Comparison of ENCODE assay signal across 29 cellular contexts in the genomic region with DNA sequence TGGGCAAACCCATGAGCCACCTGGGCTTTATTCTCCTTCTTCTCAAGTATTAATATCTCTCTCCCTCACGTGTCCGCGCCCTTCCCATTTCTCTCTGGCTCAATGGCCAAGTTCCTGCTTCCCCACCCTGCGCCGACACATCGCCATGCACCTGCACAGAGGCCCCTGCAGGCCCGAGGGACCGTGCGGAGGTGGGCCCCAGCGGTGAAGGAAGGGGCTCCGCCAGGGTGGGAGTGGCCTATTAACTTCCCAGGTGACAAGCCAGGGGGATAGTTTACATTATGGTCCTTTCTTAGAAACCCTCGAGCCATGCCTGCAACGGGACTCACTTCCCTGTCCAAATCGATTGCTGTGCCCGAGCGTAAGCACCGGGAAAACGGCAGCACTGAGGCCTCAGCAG.
"Had no signal": no experiment of that assay in that cellular context is flagged by ENCODE, and none has a peak within 500 bp of the region (broad histone marks: within the 10 kb centered on the region; RNA-seq: fewer than 3 reads in every experiment).

No MANE protein-coding gene starts in this region.

- H2AFZ ChIP-seq: parathyroid adenoma had no signal

- H3K4me3 ChIP-seq: ovary, psoas muscle, right lobe of liver, sigmoid colon, stomach, thoracic aorta, thyroid gland, tibial nerve, upper lobe of left lung, uterus had no signal

- H3K9me3 ChIP-seq: ovary, psoas muscle, right lobe of liver, thoracic aorta, thyroid gland, upper lobe of left lung, uterus had no signal

- H3K36me3 Mint-ChIP-seq: naive B cell; naive thymus-derived CD8-positive, alpha-beta T cell; natural killer cell treated with Interleukin-12 subunit alpha and Interleukin-12 subunit beta and Interleukin-15 and Interleukin-18, amount 100 ng/mL, for 72 hours; stimulated activated effector memory CD8-positive, alpha-beta T cell treated with anti-CD3 and anti-CD28 coated beads, Interleukin-12 subunit alpha, Interleukin-12 subunit beta, amount 100 ng/mL, for 72 hours; stimulated activated naive B cell treated with anti-CD40 and anti-IgM and Interleukin-4, amounts not matched to agents 10 μg/mL and 1 μg/mL and 100 μg/mL, for 72 hours had no signal

- H3K79me2 ChIP-seq: parathyroid adenoma had no signal

- H3K4me1 Mint-ChIP-seq: naive B cell; naive thymus-derived CD8-positive, alpha-beta T cell; nephron progenitor cell; neural crest cell; stimulated activated effector memory CD8-positive, alpha-beta T cell treated with anti-CD3 and anti-CD28 coated beads, Interleukin-12 subunit alpha, Interleukin-12 subunit beta, amount 100 ng/mL, for 72 hours; stimulated activated naive B cell treated with anti-CD40 and anti-IgM and Interleukin-4, amounts not matched to agents 10 μg/mL and 1 μg/mL and 100 μg/mL, for 72 hours had no signal

- H3K27me3 ChIP-seq: ovary, right lobe of liver, sigmoid colon, stomach, thyroid gland, tibial nerve, upper lobe of left lung, uterus had no signal

- H3K27ac ChIP-seq: ovary, parathyroid adenoma, psoas muscle, right lobe of liver, sigmoid colon, stomach, thoracic aorta, thyroid gland, tibial nerve, upper lobe of left lung, uterus had no signal

- H3K9me3 Mint-ChIP-seq: neural crest cell had no signal

- H3K36me3 ChIP-seq: ovary, right lobe of liver, sigmoid colon, stomach, thoracic aorta, thyroid gland, tibial nerve, upper lobe of left lung, uterus had no signal

- DNase-seq: naive B cell; naive thymus-derived CD8-positive, alpha-beta T cell; nephron progenitor cell; occipital lobe; ovary; posterior cingulate gyrus; psoas muscle; right cardiac atrium; right lobe of liver; sigmoid colon; small intestine; stimulated activated CD4-positive, alpha-beta T cell treated with anti-CD3 and anti-CD28 coated beads, Interleukin-15, amount 100 ng/mL, for 24 hours; stimulated activated CD4-positive, alpha-beta T cell treated with anti-CD3 and anti-CD28 coated beads, Interleukin-2, amount 100 ng/mL, for 24 hours; stimulated activated CD4-positive, alpha-beta T cell treated with anti-CD3 and anti-CD28 coated beads, Interleukin-2, amount 100 ng/mL, for 48 hours; stimulated activated CD4-positive, alpha-beta T cell treated with anti-CD3 and anti-CD28 coated beads, Interleukin-4, amount 100 ng/mL, for 24 hours; stimulated activated naive B cell treated with anti-CD40 and anti-IgM and Interleukin-4, amounts not matched to agents 10 μg/mL and 1 μg/mL and 100 μg/mL, for 72 hours; stimulated activated naive CD4-positive, alpha-beta T cell treated with Interleukin-2 at 50 U/mL for 16 hours; stomach; thyroid gland; trophoblast cell; uterus had no signal

- H3K27ac Mint-ChIP-seq: naive B cell; naive thymus-derived CD8-positive, alpha-beta T cell; natural killer cell treated with Interleukin-12 subunit alpha and Interleukin-12 subunit beta and Interleukin-15 and Interleukin-18, amount 100 ng/mL, for 72 hours; nephron progenitor cell; progenitor cell of endocrine pancreas; stimulated activated effector memory CD8-positive, alpha-beta T cell treated with anti-CD3 and anti-CD28 coated beads, Interleukin-12 subunit alpha, Interleukin-12 subunit beta, amount 100 ng/mL, for 72 hours; stimulated activated naive B cell treated with anti-CD40 and anti-IgM and Interleukin-4, amounts not matched to agents 10 μg/mL and 1 μg/mL and 100 μg/mL, for 72 hours had no signal

- ATAC-seq: naive thymus-derived CD8-positive, alpha-beta T cell; natural killer cell treated with Interleukin-12 subunit alpha and Interleukin-12 subunit beta and Interleukin-15 and Interleukin-18, amount 100 ng/mL, for 72 hours; psoas muscle; right cardiac atrium; stimulated activated effector memory CD8-positive, alpha-beta T cell treated with anti-CD3 and anti-CD28 coated beads, Interleukin-12 subunit alpha, Interleukin-12 subunit beta, amount 100 ng/mL, for 72 hours; stimulated activated naive B cell treated with anti-CD40 and anti-IgM and Interleukin-4, amounts not matched to agents 10 μg/mL and 1 μg/mL and 100 μg/mL, for 72 hours had no signal

- H3K4me3 Mint-ChIP-seq: naive thymus-derived CD8-positive, alpha-beta T cell; natural killer cell treated with Interleukin-12 subunit alpha and Interleukin-12 subunit beta and Interleukin-15 and Interleukin-18, amount 100 ng/mL, for 72 hours; nephron progenitor cell; neural crest cell; stimulated activated effector memory CD8-positive, alpha-beta T cell treated with anti-CD3 and anti-CD28 coated beads, Interleukin-12 subunit alpha, Interleukin-12 subunit beta, amount 100 ng/mL, for 72 hours; stimulated activated naive B cell treated with anti-CD40 and anti-IgM and Interleukin-4, amounts not matched to agents 10 μg/mL and 1 μg/mL and 100 μg/mL, for 72 hours had no signal

- H3K4me1 ChIP-seq: parathyroid adenoma, psoas muscle, right lobe of liver, sigmoid colon, stomach, thyroid gland, tibial nerve, upper lobe of left lung, uterus had no signal
